Comparison of ENCODE assay signal across 13 cellular contexts in the genomic region with DNA sequence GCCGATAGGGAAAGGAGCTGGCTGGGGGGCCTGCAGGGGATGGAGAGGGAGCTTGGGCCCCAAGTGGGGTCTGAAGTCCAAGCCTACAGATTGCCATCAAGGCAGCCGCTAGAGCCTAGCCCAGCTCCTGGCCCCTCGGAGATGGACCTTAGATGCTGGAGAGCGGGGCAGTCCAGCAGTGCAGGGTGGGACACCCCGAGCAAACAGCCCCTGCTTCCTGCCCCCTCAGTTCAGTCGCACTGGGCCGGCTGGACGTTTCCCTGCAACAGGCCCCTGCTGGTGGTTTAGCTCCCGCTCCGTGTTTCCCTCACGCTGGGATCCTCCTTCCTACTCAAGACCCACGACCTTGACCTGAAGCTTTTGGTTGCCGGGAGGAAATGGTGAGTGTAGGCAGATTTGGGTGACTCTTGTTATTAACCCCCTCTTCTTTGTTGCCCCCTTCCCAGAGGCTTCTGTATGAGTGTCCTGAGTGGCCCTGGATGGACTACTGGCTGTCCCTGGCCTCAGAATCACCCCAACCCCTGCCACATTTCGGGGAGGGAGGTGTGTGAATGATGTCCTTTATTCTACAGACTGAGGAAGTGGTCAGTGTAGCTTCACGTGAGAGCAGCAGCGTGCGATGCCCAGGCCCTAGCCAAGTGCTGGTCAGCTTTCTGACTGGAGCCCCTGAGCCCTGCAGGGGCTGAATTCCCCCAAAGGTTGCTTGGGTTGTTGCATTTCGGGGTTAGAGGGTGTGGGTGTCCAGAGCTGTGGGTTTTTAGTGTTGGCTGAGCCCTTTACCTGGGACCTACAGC. TPM values are rescaled to one million over a fixed set of nuclear protein-coding genes. Genes with fewer than 3 reads are reported as not detected.
DNase-seq lines count a peak whose midpoint lies in the region; ATAC-seq and TF ChIP-seq lines count a peak whose summit lies in the region.
"Had no signal": no experiment of that assay in that cellular context is flagged by ENCODE, and none has a peak within 500 bp of the region (broad histone marks: within the 10 kb centered on the region; RNA-seq: fewer than 3 reads in every experiment).

No MANE protein-coding gene starts in this region.

- H3K4me3 ChIP-seq in BLaER1 (no peak overlapping the region), adipocyte (ENCODE audit: low read length) (peak overlapping the region; percentile 87), hepatocyte (no peak overlapping the region), sigmoid colon (peak overlapping the region in 2 of 4 donors; percentile 81 to 82)

- H4K20me1 ChIP-seq in BLaER1 (peaks cover 8% of the 10 kb centered on the region; the same call in 1 of the 2 replicates), hepatocyte (ENCODE audit: insufficient read depth, poor library complexity, severe bottlenecking) (no peaks in the 10 kb centered on the region)

- peaks cover 63% of the 10 kb centered on the region for H3K79me2 ChIP-seq in hepatocyte

- H3K9me3 ChIP-seq in BLaER1 (no peaks in the 10 kb centered on the region), adipocyte (ENCODE audit: control insufficient read depth, low read length) (no peaks in the 10 kb centered on the region), hepatocyte (ENCODE audit: low read depth) (no peaks in the 10 kb centered on the region), sigmoid colon (no peaks in the 10 kb centered on the region)

- DNase-seq in adipocyte (ENCODE audit: low read depth) = no peak
- DNase-seq in hepatocyte (ENCODE audit: low spot score) = no peak
- DNase-seq in sigmoid colon = peak; percentile 63
- DNase-seq in activated naive CD4-positive, alpha-beta T cell treated with anti-CD3 and anti-CD28 coated beads, Interleukin-2, amount 50 U/mL, for 16 hours = no peak
- no peak for DNase-seq in GM03348 (ENCODE audit: low spot score)
- DNase-seq: H9; NCI-H226; SHP77 treated with DMSO at 0.1 percent for 48 hours; stimulated activated naive CD4-positive, alpha-beta T cell had no signal

- TF ChIP-seq EP300 in sigmoid colon (IDR thresholded peaks at IDR 0.05) = no peak

- TF ChIP-seq CTCF in hepatocyte (IDR thresholded peaks at IDR 0.05; ENCODE audit: poor library complexity) (no peak), sigmoid colon (IDR thresholded peaks at IDR 0.05) (no peak)

- 79% methylated on average over 18 of the region's 18 CpGs for WGBS in hepatocyte (ENCODE audit: low lambda C conversion rate, missing lambda C conversion rate)
- 80 to 84% methylated on average over 18 of the region's 18 CpGs for WGBS in sigmoid colon, 2 donors

- H3K36me3 ChIP-seq in BLaER1 (0 out of 2 replicates have a peak, but pooled peaks cover 5% of the 10 kb centered on the region), adipocyte (ENCODE audit: control insufficient read depth, insufficient read depth, low read length, severe bottlenecking) (peaks cover 4% of the 10 kb centered on the region), hepatocyte (replicated peaks; ENCODE audit: insufficient read depth, low read depth) (no peaks in the 10 kb centered on the region), sigmoid colon (no peaks in the 10 kb centered on the region)

- peak overlapping the region; percentile 97; the same call in 1 of the 2 replicates for H3K4me2 ChIP-seq in BLaER1
- peak overlapping the region; percentile 94 for H3K4me2 ChIP-seq in hepatocyte

- H3K4me1 ChIP-seq in BLaER1 (peaks cover 58% of the 10 kb centered on the region), adipocyte (ENCODE audit: control insufficient read depth, insufficient read depth, low read length) (peaks cover 68% of the 10 kb centered on the region), hepatocyte (ENCODE audit: insufficient read depth) (peaks cover 53% of the 10 kb centered on the region), sigmoid colon (peaks cover 0 to 72% (median 64%) of the 10 kb centered on the region in 4 donors)

- H2AFZ ChIP-seq in hepatocyte = no peak overlapping the region

- intact Hi-C loops in sigmoid colon (cut with DNase I) = loop anchor here (2.0 kb wide), 2 partner anchors 47 to 57 kb away; no protein-coding TSS in a partner anchor

- no peak for TF ChIP-seq POLR2A in sigmoid colon (IDR thresholded peaks at IDR 0.05)

- H3K27me3 ChIP-seq in BLaER1 = no peaks in the 10 kb centered on the region
- H3K27me3 ChIP-seq in adipocyte (replicated peaks; ENCODE audit: control insufficient read depth, insufficient read depth, low read length) = no peaks in the 10 kb centered on the region
- no peaks in the 10 kb centered on the region for H3K27me3 ChIP-seq in hepatocyte
- H3K27me3 ChIP-seq in sigmoid colon = no peaks in the 10 kb centered on the region

- H3K27ac ChIP-seq in BLaER1 (no peak overlapping the region), hepatocyte (no peak overlapping the region), sigmoid colon (peak overlapping the region; percentile 86 to 90 (median 87))

- H3K9ac ChIP-seq in BLaER1 (0 out of 2 replicates have a peak overlapping the region, but pooled peaks have one; percentile 12), adipocyte (ENCODE audit: low read length) (peak overlapping the region; percentile 88)

- H3K9me2 ChIP-seq in hepatocyte (replicated peaks; ENCODE audit: insufficient read depth) = no peaks in the 10 kb centered on the region

- no peak for ATAC-seq in GM18867 (IDR thresholded peaks at IDR 0.05; ENCODE audit: unreplicated experiment)
- ATAC-seq in GM21717 (IDR thresholded peaks at IDR 0.05; ENCODE audit: unreplicated experiment) = no peak
- ATAC-seq: activated CD4-positive, CD25-positive, alpha-beta regulatory T cell treated with anti-CD3 and anti-CD28 coated beads, Interleukin-2, amount 50 U/mL, for 24 hours had no signal

RNA-seq across cellular contexts. Expression of gene ST3GAL4, which starts 2.7 kb away (rescaled TPM):
- total RNA-seq in hepatocyte = 25.2 and 31.5 TPM in 2 replicates
- 31.0 and 33.5 TPM in 2 replicates for polyA plus RNA-seq in hepatocyte
- total RNA-seq in sigmoid colon = 10 to 100 TPM; 43.1 to 69.2 (median 45.5) TPM
- polyA plus RNA-seq in sigmoid colon = 100 to 1,000 TPM; 211 to 336 (median 268) TPM

RNA-seq across cellular contexts. Expression of gene DCPS, which starts 54.3 kb away (rescaled TPM):
- total RNA-seq in hepatocyte (6.5 and 6.9 TPM in 2 replicates), sigmoid colon (1 to 10 TPM; 7.6 to 10.0 (median 9.3) TPM)
- polyA plus RNA-seq in hepatocyte (16.8 and 25.6 TPM in 2 replicates), sigmoid colon (10 to 100 TPM in 2 of 3 donors, 1 to 10 TPM in 1; 9.0 to 30.0 (median 15.0) TPM)

Comparison
In these comparisons a context has a peak if more than half of its experiments do, and no peak if none do; other contexts are left out.
1. H3K27ac ChIP-seq: peak in sigmoid colon (4 of 4); none in BLaER1 (single experiment) and hepatocyte (single experiment).